ENCODE assay signal across 1 cellular context in the genomic region with DNA sequence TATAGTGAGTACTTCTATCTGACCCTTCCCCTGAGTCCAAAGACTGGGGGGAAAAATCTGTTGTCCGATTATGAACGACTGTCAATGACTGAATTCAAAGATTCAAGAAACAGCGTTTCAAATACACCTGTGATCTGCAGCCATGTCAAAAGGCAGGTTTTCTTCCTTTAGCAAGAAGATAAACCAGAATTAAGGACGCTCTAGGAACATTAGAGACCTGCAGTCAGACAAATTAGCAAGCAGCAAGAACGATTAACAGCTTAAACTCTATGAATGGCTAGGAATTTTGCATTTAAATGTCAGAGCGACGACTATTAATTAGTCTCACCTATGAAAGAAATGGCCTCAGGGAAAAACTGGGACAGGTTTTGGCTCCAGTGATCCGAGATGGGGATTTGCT.
A peak's percentile ranks its signal among the peaks of the same experiment; 100 is the strongest.
TF ChIP-seq lines count a peak whose summit lies in the region.

No MANE protein-coding gene starts in this region.

TF ChIP-seq in HepG2, 621 proteins besides CTCF, POLR2A, EP300 and RAD21 (continued from another document and continues in another):
- TF ChIP-seq KAT8 (CRISPR knock-in tag; IDR thresholded peaks at IDR 0.05) (no peak), ZNF24 (IDR thresholded peaks at IDR 0.05) (no peak), BHLHE40 (IDR thresholded peaks at IDR 0.05; ENCODE audit: low read length) (no peak), NFATC3 (CRISPR knock-in tag; IDR thresholded peaks at IDR 0.05) (no peak), ZNF317 (CRISPR knock-in tag; IDR thresholded peaks at IDR 0.05) (peak; percentile 30; the same call in 1 of the 2 replicates), AKAP8 (CRISPR knock-in tag; IDR thresholded peaks at IDR 0.05) (no peak), AGO1 (IDR thresholded peaks at IDR 0.05; ENCODE audit: low read depth, low read length, poor library complexity, severe bottlenecking) (no peak), SAP130 (CRISPR knock-in tag; IDR thresholded peaks at IDR 0.05; ENCODE audit: low read depth) (no peak), CHD4 (IDR thresholded peaks at IDR 0.05; ENCODE audit: borderline replicate concordance, low read length) (no peak), HMG20B (CRISPR knock-in tag; conservative IDR thresholded peaks at IDR 0.05) (no peak), ZNF577 (CRISPR knock-in tag; IDR thresholded peaks at IDR 0.05; ENCODE audit: borderline replicate concordance, low read depth) (no peak), RFX1 (IDR thresholded peaks at IDR 0.05) (no peak), NAIF1 (CRISPR knock-in tag; IDR thresholded peaks at IDR 0.05; ENCODE audit: borderline replicate concordance) (no peak), TCF7 (IDR thresholded peaks at IDR 0.05; ENCODE audit: low read depth) (no peak), ZNF333 (CRISPR knock-in tag; IDR thresholded peaks at IDR 0.05; ENCODE audit: borderline replicate concordance) (no peak), PLRG1 (conservative IDR thresholded peaks at IDR 0.05) (no peak), ZNF567 (CRISPR knock-in tag; IDR thresholded peaks at IDR 0.05; ENCODE audit: borderline replicate concordance) (no peak), ZNF441 (CRISPR knock-in tag; IDR thresholded peaks at IDR 0.05; ENCODE audit: borderline replicate concordance) (no peak), PITX1 (CRISPR knock-in tag; IDR thresholded peaks at IDR 0.05) (no peak), CCAR2 (optimal IDR thresholded peaks at IDR 0.05; ENCODE audit: low read depth, low read length) (no peak), SP1 (IDR thresholded peaks at IDR 0.05) (no peak), SP1 (CRISPR knock-in tag; IDR thresholded peaks at IDR 0.05) (no peak), ZBTB7A (CRISPR knock-in tag; IDR thresholded peaks at IDR 0.05) (no peak), HNRNPL (IDR thresholded peaks at IDR 0.05; ENCODE audit: low read depth, low read length) (no peak), TCF7L2 (IDR thresholded peaks at IDR 0.05; ENCODE audit: low read depth, low read length) (no peak), ZNF678 (CRISPR knock-in tag; IDR thresholded peaks at IDR 0.05) (no peak), ZNF788 (CRISPR knock-in tag; IDR thresholded peaks at IDR 0.05; ENCODE audit: borderline replicate concordance) (no peak), ZNF782 (CRISPR knock-in tag; IDR thresholded peaks at IDR 0.05; ENCODE audit: borderline replicate concordance) (no peak), NCOA5 (CRISPR knock-in tag; IDR thresholded peaks at IDR 0.05) (0 out of 2 replicates have a peak, but pooled peaks have one; percentile 72), ZNF501 (CRISPR knock-in tag; IDR thresholded peaks at IDR 0.05) (no peak), ZNF619 (CRISPR knock-in tag; IDR thresholded peaks at IDR 0.05) (no peak), ZNF552 (CRISPR knock-in tag; IDR thresholded peaks at IDR 0.05; ENCODE audit: borderline replicate concordance) (no peak), THYN1 (CRISPR knock-in tag; IDR thresholded peaks at IDR 0.05; ENCODE audit: borderline replicate concordance, low read depth) (0 out of 2 replicates have a peak, but pooled peaks have one; percentile 29), CAMTA2 (CRISPR knock-in tag; IDR thresholded peaks at IDR 0.05; ENCODE audit: borderline replicate concordance) (no peak), SATB2 (CRISPR knock-in tag; IDR thresholded peaks at IDR 0.05) (no peak), ZNF549 (CRISPR knock-in tag; IDR thresholded peaks at IDR 0.05) (no peak), SNAPC2 (CRISPR knock-in tag; IDR thresholded peaks at IDR 0.05) (no peak), REPIN1 (CRISPR knock-in tag; IDR thresholded peaks at IDR 0.05; ENCODE audit: borderline replicate concordance, low read depth) (0 out of 2 replicates have a peak, but pooled peaks have one; percentile 43), SIX1 (CRISPR knock-in tag; IDR thresholded peaks at IDR 0.05; ENCODE audit: borderline replicate concordance) (no peak)
- TF ChIP-seq, protein P1, sequence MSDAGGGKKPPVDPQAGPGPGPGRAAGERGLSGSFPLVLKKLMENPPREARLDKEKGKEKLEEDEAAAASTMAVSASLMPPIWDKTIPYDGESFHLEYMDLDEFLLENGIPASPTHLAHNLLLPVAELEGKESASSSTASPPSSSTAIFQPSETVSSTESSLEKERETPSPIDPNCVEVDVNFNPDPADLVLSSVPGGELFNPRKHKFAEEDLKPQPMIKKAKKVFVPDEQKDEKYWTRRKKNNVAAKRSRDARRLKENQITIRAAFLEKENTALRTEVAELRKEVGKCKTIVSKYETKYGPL (CRISPR knock-in tag; IDR thresholded peaks at IDR 0.05) = peak; percentile 45; the same call in 1 of the 2 replicates
- TF ChIP-seq, protein P2, sequence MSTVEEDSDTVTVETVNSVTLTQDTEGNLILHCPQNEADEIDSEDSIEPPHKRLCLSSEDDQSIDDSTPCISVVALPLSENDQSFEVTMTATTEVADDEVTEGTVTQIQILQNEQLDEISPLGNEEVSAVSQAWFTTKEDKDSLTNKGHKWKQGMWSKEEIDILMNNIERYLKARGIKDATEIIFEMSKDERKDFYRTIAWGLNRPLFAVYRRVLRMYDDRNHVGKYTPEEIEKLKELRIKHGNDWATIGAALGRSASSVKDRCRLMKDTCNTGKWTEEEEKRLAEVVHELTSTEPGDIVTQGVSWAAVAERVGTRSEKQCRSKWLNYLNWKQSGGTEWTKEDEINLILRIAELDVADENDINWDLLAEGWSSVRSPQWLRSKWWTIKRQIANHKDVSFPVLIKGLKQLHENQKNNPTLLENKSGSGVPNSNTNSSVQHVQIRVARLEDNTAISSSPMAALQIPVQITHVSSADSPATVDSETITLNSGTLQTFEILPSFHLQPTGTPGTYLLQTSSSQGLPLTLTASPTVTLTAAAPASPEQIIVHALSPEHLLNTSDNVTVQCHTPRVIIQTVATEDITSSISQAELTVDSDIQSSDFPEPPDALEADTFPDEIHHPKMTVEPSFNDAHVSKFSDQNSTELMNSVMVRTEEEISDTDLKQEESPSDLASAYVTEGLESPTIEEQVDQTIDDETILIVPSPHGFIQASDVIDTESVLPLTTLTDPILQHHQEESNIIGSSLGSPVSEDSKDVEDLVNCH (CRISPR knock-in tag; IDR thresholded peaks at IDR 0.05) = no peak
- TF ChIP-seq, protein P3, sequence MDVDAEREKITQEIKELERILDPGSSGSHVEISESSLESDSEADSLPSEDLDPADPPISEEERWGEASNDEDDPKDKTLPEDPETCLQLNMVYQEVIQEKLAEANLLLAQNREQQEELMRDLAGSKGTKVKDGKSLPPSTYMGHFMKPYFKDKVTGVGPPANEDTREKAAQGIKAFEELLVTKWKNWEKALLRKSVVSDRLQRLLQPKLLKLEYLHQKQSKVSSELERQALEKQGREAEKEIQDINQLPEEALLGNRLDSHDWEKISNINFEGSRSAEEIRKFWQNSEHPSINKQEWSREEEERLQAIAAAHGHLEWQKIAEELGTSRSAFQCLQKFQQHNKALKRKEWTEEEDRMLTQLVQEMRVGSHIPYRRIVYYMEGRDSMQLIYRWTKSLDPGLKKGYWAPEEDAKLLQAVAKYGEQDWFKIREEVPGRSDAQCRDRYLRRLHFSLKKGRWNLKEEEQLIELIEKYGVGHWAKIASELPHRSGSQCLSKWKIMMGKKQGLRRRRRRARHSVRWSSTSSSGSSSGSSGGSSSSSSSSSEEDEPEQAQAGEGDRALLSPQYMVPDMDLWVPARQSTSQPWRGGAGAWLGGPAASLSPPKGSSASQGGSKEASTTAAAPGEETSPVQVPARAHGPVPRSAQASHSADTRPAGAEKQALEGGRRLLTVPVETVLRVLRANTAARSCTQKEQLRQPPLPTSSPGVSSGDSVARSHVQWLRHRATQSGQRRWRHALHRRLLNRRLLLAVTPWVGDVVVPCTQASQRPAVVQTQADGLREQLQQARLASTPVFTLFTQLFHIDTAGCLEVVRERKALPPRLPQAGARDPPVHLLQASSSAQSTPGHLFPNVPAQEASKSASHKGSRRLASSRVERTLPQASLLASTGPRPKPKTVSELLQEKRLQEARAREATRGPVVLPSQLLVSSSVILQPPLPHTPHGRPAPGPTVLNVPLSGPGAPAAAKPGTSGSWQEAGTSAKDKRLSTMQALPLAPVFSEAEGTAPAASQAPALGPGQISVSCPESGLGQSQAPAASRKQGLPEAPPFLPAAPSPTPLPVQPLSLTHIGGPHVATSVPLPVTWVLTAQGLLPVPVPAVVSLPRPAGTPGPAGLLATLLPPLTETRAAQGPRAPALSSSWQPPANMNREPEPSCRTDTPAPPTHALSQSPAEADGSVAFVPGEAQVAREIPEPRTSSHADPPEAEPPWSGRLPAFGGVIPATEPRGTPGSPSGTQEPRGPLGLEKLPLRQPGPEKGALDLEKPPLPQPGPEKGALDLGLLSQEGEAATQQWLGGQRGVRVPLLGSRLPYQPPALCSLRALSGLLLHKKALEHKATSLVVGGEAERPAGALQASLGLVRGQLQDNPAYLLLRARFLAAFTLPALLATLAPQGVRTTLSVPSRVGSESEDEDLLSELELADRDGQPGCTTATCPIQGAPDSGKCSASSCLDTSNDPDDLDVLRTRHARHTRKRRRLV (CRISPR knock-in tag; IDR thresholded peaks at IDR 0.05) = 0 out of 2 replicates have a peak, but pooled peaks have one; percentile 30
- TF ChIP-seq, protein P4, sequence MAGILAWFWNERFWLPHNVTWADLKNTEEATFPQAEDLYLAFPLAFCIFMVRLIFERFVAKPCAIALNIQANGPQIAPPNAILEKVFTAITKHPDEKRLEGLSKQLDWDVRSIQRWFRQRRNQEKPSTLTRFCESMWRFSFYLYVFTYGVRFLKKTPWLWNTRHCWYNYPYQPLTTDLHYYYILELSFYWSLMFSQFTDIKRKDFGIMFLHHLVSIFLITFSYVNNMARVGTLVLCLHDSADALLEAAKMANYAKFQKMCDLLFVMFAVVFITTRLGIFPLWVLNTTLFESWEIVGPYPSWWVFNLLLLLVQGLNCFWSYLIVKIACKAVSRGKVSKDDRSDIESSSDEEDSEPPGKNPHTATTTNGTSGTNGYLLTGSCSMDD (CRISPR knock-in tag; IDR thresholded peaks at IDR 0.05) = no peak
- TF ChIP-seq, protein P5, sequence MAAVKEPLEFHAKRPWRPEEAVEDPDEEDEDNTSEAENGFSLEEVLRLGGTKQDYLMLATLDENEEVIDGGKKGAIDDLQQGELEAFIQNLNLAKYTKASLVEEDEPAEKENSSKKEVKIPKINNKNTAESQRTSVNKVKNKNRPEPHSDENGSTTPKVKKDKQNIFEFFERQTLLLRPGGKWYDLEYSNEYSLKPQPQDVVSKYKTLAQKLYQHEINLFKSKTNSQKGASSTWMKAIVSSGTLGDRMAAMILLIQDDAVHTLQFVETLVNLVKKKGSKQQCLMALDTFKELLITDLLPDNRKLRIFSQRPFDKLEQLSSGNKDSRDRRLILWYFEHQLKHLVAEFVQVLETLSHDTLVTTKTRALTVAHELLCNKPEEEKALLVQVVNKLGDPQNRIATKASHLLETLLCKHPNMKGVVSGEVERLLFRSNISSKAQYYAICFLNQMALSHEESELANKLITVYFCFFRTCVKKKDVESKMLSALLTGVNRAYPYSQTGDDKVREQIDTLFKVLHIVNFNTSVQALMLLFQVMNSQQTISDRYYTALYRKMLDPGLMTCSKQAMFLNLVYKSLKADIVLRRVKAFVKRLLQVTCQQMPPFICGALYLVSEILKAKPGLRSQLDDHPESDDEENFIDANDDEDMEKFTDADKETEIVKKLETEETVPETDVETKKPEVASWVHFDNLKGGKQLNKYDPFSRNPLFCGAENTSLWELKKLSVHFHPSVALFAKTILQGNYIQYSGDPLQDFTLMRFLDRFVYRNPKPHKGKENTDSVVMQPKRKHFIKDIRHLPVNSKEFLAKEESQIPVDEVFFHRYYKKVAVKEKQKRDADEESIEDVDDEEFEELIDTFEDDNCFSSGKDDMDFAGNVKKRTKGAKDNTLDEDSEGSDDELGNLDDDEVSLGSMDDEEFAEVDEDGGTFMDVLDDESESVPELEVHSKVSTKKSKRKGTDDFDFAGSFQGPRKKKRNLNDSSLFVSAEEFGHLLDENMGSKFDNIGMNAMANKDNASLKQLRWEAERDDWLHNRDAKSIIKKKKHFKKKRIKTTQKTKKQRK (IDR thresholded peaks at IDR 0.05; ENCODE audit: low read length) = no peak
- TF ChIP-seq, protein P6, sequence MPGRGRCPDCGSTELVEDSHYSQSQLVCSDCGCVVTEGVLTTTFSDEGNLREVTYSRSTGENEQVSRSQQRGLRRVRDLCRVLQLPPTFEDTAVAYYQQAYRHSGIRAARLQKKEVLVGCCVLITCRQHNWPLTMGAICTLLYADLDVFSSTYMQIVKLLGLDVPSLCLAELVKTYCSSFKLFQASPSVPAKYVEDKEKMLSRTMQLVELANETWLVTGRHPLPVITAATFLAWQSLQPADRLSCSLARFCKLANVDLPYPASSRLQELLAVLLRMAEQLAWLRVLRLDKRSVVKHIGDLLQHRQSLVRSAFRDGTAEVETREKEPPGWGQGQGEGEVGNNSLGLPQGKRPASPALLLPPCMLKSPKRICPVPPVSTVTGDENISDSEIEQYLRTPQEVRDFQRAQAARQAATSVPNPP (CRISPR knock-in tag; IDR thresholded peaks at IDR 0.05) = no peak
- TF ChIP-seq, protein P7, sequence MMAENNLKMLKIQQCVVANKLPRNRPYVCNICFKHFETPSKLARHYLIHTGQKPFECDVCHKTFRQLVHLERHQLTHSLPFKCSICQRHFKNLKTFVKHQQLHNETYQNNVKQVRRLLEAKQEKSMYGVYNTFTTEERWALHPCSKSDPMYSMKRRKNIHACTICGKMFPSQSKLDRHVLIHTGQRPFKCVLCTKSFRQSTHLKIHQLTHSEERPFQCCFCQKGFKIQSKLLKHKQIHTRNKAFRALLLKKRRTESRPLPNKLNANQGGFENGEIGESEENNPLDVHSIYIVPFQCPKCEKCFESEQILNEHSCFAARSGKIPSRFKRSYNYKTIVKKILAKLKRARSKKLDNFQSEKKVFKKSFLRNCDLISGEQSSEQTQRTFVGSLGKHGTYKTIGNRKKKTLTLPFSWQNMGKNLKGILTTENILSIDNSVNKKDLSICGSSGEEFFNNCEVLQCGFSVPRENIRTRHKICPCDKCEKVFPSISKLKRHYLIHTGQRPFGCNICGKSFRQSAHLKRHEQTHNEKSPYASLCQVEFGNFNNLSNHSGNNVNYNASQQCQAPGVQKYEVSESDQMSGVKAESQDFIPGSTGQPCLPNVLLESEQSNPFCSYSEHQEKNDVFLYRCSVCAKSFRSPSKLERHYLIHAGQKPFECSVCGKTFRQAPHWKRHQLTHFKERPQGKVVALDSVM (CRISPR knock-in tag; IDR thresholded peaks at IDR 0.05) = no peak
- TF ChIP-seq, protein P8, sequence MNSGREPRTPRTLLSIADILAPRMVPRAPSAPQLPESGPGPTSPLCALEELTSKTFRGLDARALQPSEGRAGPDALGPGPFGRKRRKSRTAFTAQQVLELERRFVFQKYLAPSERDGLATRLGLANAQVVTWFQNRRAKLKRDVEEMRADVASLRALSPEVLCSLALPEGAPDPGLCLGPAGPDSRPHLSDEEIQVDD (CRISPR knock-in tag; IDR thresholded peaks at IDR 0.05; ENCODE audit: borderline replicate concordance) = no peak
- TF ChIP-seq, protein P9, sequence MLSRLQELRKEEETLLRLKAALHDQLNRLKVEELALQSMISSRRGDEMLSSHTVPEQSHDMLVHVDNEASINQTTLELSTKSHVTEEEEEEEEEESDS (CRISPR knock-in tag; IDR thresholded peaks at IDR 0.05; ENCODE audit: borderline replicate concordance) = 0 out of 2 replicates have a peak, but pooled peaks have one; percentile 49
- TF ChIP-seq, protein P10, sequence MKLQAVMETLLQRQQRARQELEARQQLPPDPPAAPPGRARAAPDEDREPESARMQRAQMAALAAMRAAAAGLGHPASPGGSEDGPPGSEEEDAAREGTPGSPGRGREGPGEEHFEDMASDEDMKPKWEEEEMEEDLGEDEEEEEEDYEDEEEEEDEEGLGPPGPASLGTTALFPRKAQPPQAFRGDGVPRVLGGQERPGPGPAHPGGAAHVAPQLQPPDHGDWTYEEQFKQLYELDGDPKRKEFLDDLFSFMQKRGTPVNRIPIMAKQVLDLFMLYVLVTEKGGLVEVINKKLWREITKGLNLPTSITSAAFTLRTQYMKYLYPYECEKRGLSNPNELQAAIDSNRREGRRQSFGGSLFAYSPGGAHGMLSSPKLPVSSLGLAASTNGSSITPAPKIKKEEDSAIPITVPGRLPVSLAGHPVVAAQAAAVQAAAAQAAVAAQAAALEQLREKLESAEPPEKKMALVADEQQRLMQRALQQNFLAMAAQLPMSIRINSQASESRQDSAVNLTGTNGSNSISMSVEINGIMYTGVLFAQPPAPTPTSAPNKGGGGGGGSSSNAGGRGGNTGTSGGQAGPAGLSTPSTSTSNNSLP (IDR thresholded peaks at IDR 0.05; ENCODE audit: low read depth, low read length) = no peak
